Comparison of ENCODE assay signal across 11 cellular contexts in genomic region chr1:244460195-244460594, GRCh38. TPM values are rescaled to one million over a fixed set of nuclear protein-coding genes. Genes with fewer than 3 reads are reported as not detected.
DNase-seq lines count a peak whose midpoint lies in the region; ATAC-seq, FAIRE-seq and TF ChIP-seq lines count a peak whose summit lies in the region.
"Had no signal": no experiment of that assay in that cellular context is flagged by ENCODE, and none has a peak within 500 bp of the region (broad histone marks: within the 10 kb centered on the region; RNA-seq: fewer than 3 reads in every experiment).

No MANE protein-coding gene starts in this region.

- H3K9me2 ChIP-seq in GM23338 (ENCODE audit: insufficient read depth) (no peaks in the 10 kb centered on the region), hepatocyte (replicated peaks; ENCODE audit: insufficient read depth) (no peaks in the 10 kb centered on the region)

- TF ChIP-seq CTCF in A549 (IDR thresholded peaks at IDR 0.05) (no peak), GM23338 (conservative IDR thresholded peaks at IDR 0.05; ENCODE audit: low read depth in 2 of 2) (no peak), hepatocyte (IDR thresholded peaks at IDR 0.05; ENCODE audit: poor library complexity) (no peak)

- H2AFZ ChIP-seq in GM23338 (no peak overlapping the region), hepatocyte (no peak overlapping the region)

- CTCF ChIA-PET in A549 (lab: Yijun Ruan, JAX), result interaction anchor here (1.0 kb wide), 1 partner anchor 117 kb away, joined by 7 read pairs; no protein-coding TSS in a partner anchor
- CTCF ChIA-PET in activated CD4-positive, alpha-beta T cell treated with anti-CD3 and anti-CD28 coated beads, Interleukin-2, amount 10 ng/mL, durations not matched to agents 7 days and 5 days (lab: Charles Lee), result interaction anchor here (0.6 to 1.0 kb wide), 3 partner anchors 11 to 1864 kb away, joined by 3 read pairs; no protein-coding TSS in a partner anchor

- POLR2A ChIA-PET in A549 (lab: Yijun Ruan, JAX), result no interaction called here
- POLR2A ChIA-PET in activated CD4-positive, alpha-beta T cell treated with anti-CD3 and anti-CD28 coated beads, Interleukin-2, amount 10 ng/mL, durations not matched to agents 7 days and 5 days (lab: Charles Lee), result no interaction called here

- H4K20me1 ChIP-seq in GM23338 (replicated peaks; ENCODE audit: insufficient read depth) (no peaks in the 10 kb centered on the region), hepatocyte (ENCODE audit: insufficient read depth, poor library complexity, severe bottlenecking) (no peaks in the 10 kb centered on the region)

- H3K27me3 ChIP-seq in GM23338 (ENCODE audit: insufficient read depth), result no peaks in the 10 kb centered on the region
- H3K27me3 ChIP-seq in hepatocyte, result no peaks in the 10 kb centered on the region

- H3K27me3 Mint-ChIP-seq in GM23338 (ENCODE audit: insufficient read depth, low read depth, poor library complexity), result peaks cover 7% of the 10 kb centered on the region
- no peaks in the 10 kb centered on the region for H3K27me3 Mint-ChIP-seq in activated CD4-positive, alpha-beta T cell treated with anti-CD3 and anti-CD28 coated beads, Interleukin-2, amount 10 ng/mL, durations not matched to agents 7 days and 5 days

- H3K4me1 ChIP-seq in A549, result peaks cover 15% of the 10 kb centered on the region
- H3K4me1 ChIP-seq in GM23338 (ENCODE audit: insufficient read depth), result peaks cover 18% of the 10 kb centered on the region
- peaks cover 6% of the 10 kb centered on the region for H3K4me1 ChIP-seq in hepatocyte (ENCODE audit: insufficient read depth)

- TF ChIP-seq EP300 in A549 (IDR thresholded peaks at IDR 0.05), result no peak

- 0 out of 3 replicates have a peak overlapping the region, but pooled peaks have one; percentile 56 for H3K4me3 ChIP-seq in A549
- no peak overlapping the region for H3K4me3 ChIP-seq in GM23338
- no peak overlapping the region for H3K4me3 ChIP-seq in hepatocyte

- peaks cover 29% of the 10 kb centered on the region; the same call in 2 of the 3 replicates for H3K36me3 Mint-ChIP-seq in GM23338 (ENCODE audit: low read depth)
- peaks cover 23% of the 10 kb centered on the region for H3K36me3 Mint-ChIP-seq in activated CD4-positive, alpha-beta T cell treated with anti-CD3 and anti-CD28 coated beads, Interleukin-2, amount 10 ng/mL, durations not matched to agents 7 days and 5 days (ENCODE audit: low read depth)

- DNase-seq in A549 (ENCODE audit: low read depth in 1 of 2, low spot score in 1 of 2) (peak in 1 of 2 experiments; percentile 64), GM23338 (ENCODE audit: low spot score) (peak; percentile 31), hepatocyte (ENCODE audit: low spot score) (no peak), GM12891 (ENCODE audit: insufficient read length, low spot score) (no peak), GF-D8 (lab: John Stamatoyannopoulos, UW) (no peak)
- peak; percentile 44 for DNase-seq in activated CD4-positive, alpha-beta T cell treated with anti-CD3 and anti-CD28 coated beads, Interleukin-2, amount 10 ng/mL, durations not matched to agents 7 days and 5 days
- DNase-seq: effector memory CD4-positive, alpha-beta T cell had no signal

- peaks cover 20% of the 10 kb centered on the region for H3K4me1 Mint-ChIP-seq in GM23338
- peaks cover 19% of the 10 kb centered on the region for H3K4me1 Mint-ChIP-seq in activated CD4-positive, alpha-beta T cell treated with anti-CD3 and anti-CD28 coated beads, Interleukin-2, amount 10 ng/mL, durations not matched to agents 7 days and 5 days

- 97% methylated on average over 4 of the region's 4 CpGs for WGBS in A549 (ENCODE audit: missing lambda C conversion rate)
- 96% methylated on average over 4 of the region's 4 CpGs for WGBS in hepatocyte (ENCODE audit: low lambda C conversion rate, missing lambda C conversion rate)

- TF ChIP-seq POLR2A in A549 (IDR thresholded peaks at IDR 0.05; ENCODE audit: low read length) (no peak), GM12891 (IDR thresholded peaks at IDR 0.05; ENCODE audit: low read depth, low read length) (no peak)

- 0 out of 2 replicates have a peak, but pooled peaks cover 7% of the 10 kb centered on the region for H3F3A ChIP-seq in GM23338 (replicated peaks; ENCODE audit: low read depth)

- H3K27ac Mint-ChIP-seq in GM23338, result no peak overlapping the region; the same call in 1 of the 2 replicates
- H3K27ac Mint-ChIP-seq in activated CD4-positive, alpha-beta T cell treated with anti-CD3 and anti-CD28 coated beads, Interleukin-2, amount 10 ng/mL, durations not matched to agents 7 days and 5 days, result peak overlapping the region; percentile 86

- H3K36me3 ChIP-seq in GM23338 (ENCODE audit: insufficient read depth) (no peaks in the 10 kb centered on the region), hepatocyte (replicated peaks; ENCODE audit: insufficient read depth, low read depth) (no peaks in the 10 kb centered on the region)

- H3K79me2 ChIP-seq in GM23338 (replicated peaks; ENCODE audit: insufficient read depth), result no peaks in the 10 kb centered on the region
- no peaks in the 10 kb centered on the region for H3K79me2 ChIP-seq in hepatocyte

- ATAC-seq in A549, result no peak
- no peak for ATAC-seq in GM23338
- ATAC-seq in HG03280 (IDR thresholded peaks at IDR 0.05; ENCODE audit: unreplicated experiment), result no peak
- no peak for ATAC-seq in GM18868 (IDR thresholded peaks at IDR 0.05; ENCODE audit: unreplicated experiment)

- H3K9me3 ChIP-seq in A549 (no peaks in the 10 kb centered on the region), hepatocyte (ENCODE audit: low read depth) (no peaks in the 10 kb centered on the region)

- TF ChIP-seq RAD21 in A549 (conservative IDR thresholded peaks at IDR 0.05 in 1 of 2, IDR thresholded peaks at IDR 0.05 in 1 of 2), result no peak

- H3K4me2 ChIP-seq in A549 (peak overlapping the region; percentile 89), GM23338 (no peak overlapping the region), hepatocyte (no peak overlapping the region)

- H3K4me3 Mint-ChIP-seq in GM23338, result peak overlapping the region; percentile 32; the same call in 1 of the 3 replicates
- peak overlapping the region; percentile 10 for H3K4me3 Mint-ChIP-seq in activated CD4-positive, alpha-beta T cell treated with anti-CD3 and anti-CD28 coated beads, Interleukin-2, amount 10 ng/mL, durations not matched to agents 7 days and 5 days

- FAIRE-seq in A549 (lab: Jason Lieb, UNC), result no peak
- no peak for FAIRE-seq in GM12891 (lab: Jason Lieb, UNC)
- FAIRE-seq: TTC549 had no signal

- peaks cover 27% of the 10 kb centered on the region; the same call in 2 of the 3 replicates for H3K9me3 Mint-ChIP-seq in GM23338
- H3K9me3 Mint-ChIP-seq in activated CD4-positive, alpha-beta T cell treated with anti-CD3 and anti-CD28 coated beads, Interleukin-2, amount 10 ng/mL, durations not matched to agents 7 days and 5 days, result peaks cover 12% of the 10 kb centered on the region

- peak overlapping the region; percentile 84 to 93 for H3K27ac ChIP-seq in A549
- H3K27ac ChIP-seq in GM23338 (ENCODE audit: low read depth), result peak overlapping the region; percentile 90
- H3K27ac ChIP-seq in hepatocyte, result peak overlapping the region; percentile 94

TF ChIP-seq in A549, 52 proteins besides CTCF, POLR2A, EP300 and RAD21 (continues in another document):
- TF ChIP-seq POLR2AphosphoS2 (conservative IDR thresholded peaks at IDR 0.05; ENCODE audit: low read length) (no peak), RARB (CRISPR knock-in tag; IDR thresholded peaks at IDR 0.05) (no peak), FOXS1 (CRISPR knock-in tag; IDR thresholded peaks at IDR 0.05) (no peak), MYC (IDR thresholded peaks at IDR 0.05; ENCODE audit: borderline replicate concordance, low read length) (no peak), KDM5A (IDR thresholded peaks at IDR 0.05) (no peak)

TF ChIP-seq in GM23338, 12 proteins besides CTCF, POLR2A, EP300 and RAD21 (continues in another document):
- TF ChIP-seq POLR2AphosphoS5 (IDR thresholded peaks at IDR 0.05; ENCODE audit: low read depth) (no peak), ZNF114 (CRISPR knock-in tag; IDR thresholded peaks at IDR 0.05) (no peak), STAT1 (IDR thresholded peaks at IDR 0.05; ENCODE audit: unreplicated experiment) (no peak), EZH2phosphoT487 (IDR thresholded peaks at IDR 0.05; ENCODE audit: unreplicated experiment) (no peak)

TF ChIP-seq in GM12891, 5 proteins besides CTCF, POLR2A, EP300 and RAD21:
- no peak for TF ChIP-seq PAX5 (IDR thresholded peaks at IDR 0.05; ENCODE audit: insufficient read depth, low read length, severe bottlenecking)
- no peak for TF ChIP-seq POLR2AphosphoS5 (IDR thresholded peaks at IDR 0.05; ENCODE audit: low read depth, low read length)
- no peak for TF ChIP-seq TAF1 (IDR thresholded peaks at IDR 0.05; ENCODE audit: low read depth, low read length)
- TF ChIP-seq SPI1 (IDR thresholded peaks at IDR 0.05; ENCODE audit: low read depth, low read length), result no peak
- no peak for TF ChIP-seq POU2F2 (IDR thresholded peaks at IDR 0.05; ENCODE audit: low read depth, low read length)

RNA-seq across cellular contexts. Expression of gene CATSPERE, which starts 0.9 kb away (rescaled TPM):
- polyA plus RNA-seq in A549 (2011; rRNA removed) (0.43 and 0.63 TPM in 2 replicates), A549 (2017; fragmentation: RNase III; extraction: RNeasy Plus Mini Kit Qiagen cat#74134 plus additional on column Dnase treatment) (0.22 to 0.33 TPM (median 0.25 TPM) in 3 replicates), GM23338 (2016; fragmentation: Nextera tagmentation; extraction: Ambion mirVana) (0.70 TPM in 1 of 2 replicates, not detected in the other), hepatocyte (1.2 and 2.3 TPM in 2 replicates)
- polyA plus RNA-seq in A549 (2012; cell fraction: cytosol; rRNA removed), result 0.03 and 0.04 TPM in 2 replicates
- 0.07 and 0.12 TPM in 2 replicates for polyA plus RNA-seq in A549 (2012; cell fraction: nucleus; rRNA removed)
- polyA minus RNA-seq in A549 (2011; rRNA and poly(A)+ RNA removed), result 0.49 and 1.2 TPM in 2 replicates
- total RNA-seq in GM23338 (2014; rRNA removed; shearing (Covaris generic)), result not detected in 2 replicates
- under 1 TPM; 0.58 to 0.69 TPM for total RNA-seq in activated CD4-positive, alpha-beta T cell treated with anti-CD3 and anti-CD28 coated beads, Interleukin-2, amount 10 ng/mL, durations not matched to agents 7 days and 5 days
- total RNA-seq in hepatocyte, result 1.0 and 1.7 TPM in 2 replicates
- polyA plus RNA-seq in GM12891 (2012; ENCODE audit: low read depth, missing spikeins), result 0.18 TPM
- total RNA-seq: H4 had no signal

RNA-seq across cellular contexts. Expression of gene ADSS2, which starts 8.5 kb away (rescaled TPM):
- polyA plus RNA-seq in A549 (2011; rRNA removed) (43.9 and 74.3 TPM in 2 replicates), A549 (2017; fragmentation: RNase III; extraction: RNeasy Plus Mini Kit Qiagen cat#74134 plus additional on column Dnase treatment) (42.4 to 46.1 TPM (median 45.2 TPM) in 3 replicates), GM23338 (2016; fragmentation: Nextera tagmentation; extraction: Ambion mirVana) (53.1 and 55.1 TPM in 2 replicates), hepatocyte (24.2 and 27.2 TPM in 2 replicates)
- polyA plus RNA-seq in A549 (2012; cell fraction: cytosol; rRNA removed), result 21.9 and 22.1 TPM in 2 replicates
- 11.3 and 12.2 TPM in 2 replicates for polyA plus RNA-seq in A549 (2012; cell fraction: nucleus; rRNA removed)
- 10.6 and 11.0 TPM in 2 replicates for polyA minus RNA-seq in A549 (2011; rRNA and poly(A)+ RNA removed)
- total RNA-seq in GM23338 (2014; rRNA removed; shearing (Covaris generic)), result 93.9 and 101 TPM in 2 replicates
- total RNA-seq in activated CD4-positive, alpha-beta T cell treated with anti-CD3 and anti-CD28 coated beads, Interleukin-2, amount 10 ng/mL, durations not matched to agents 7 days and 5 days, result 10 to 100 TPM; 51.7 to 54.0 TPM
- total RNA-seq in hepatocyte, result 42.3 and 45.8 TPM in 2 replicates
- 22.6 TPM for polyA plus RNA-seq in GM12891 (2012; ENCODE audit: low read depth, missing spikeins)

Comparison
In these comparisons a context has a peak if more than half of its experiments do, and no peak if none do; other contexts are left out.
1. DNase-seq: peak in GM23338 (single experiment) and activated CD4-positive, alpha-beta T cell treated with anti-CD3 and anti-CD28 coated beads, Interleukin-2, amount 10 ng/mL, durations not matched to agents 7 days and 5 days (single experiment); none in hepatocyte (single experiment), GM12891 (single experiment) and GF-D8 (single experiment).
2. Peak in every context shown above with its lines, with median percentiles within 50 percentile points of each other: H3K27ac ChIP-seq.